ENCODE assay signal across 7 cellular contexts in genomic region chr12:53299101-53299453, GRCh38. TPM values are rescaled to one million over a fixed set of nuclear protein-coding genes. Genes with fewer than 3 reads are reported as not detected.
DNase-seq lines count a peak whose midpoint lies in the region; ATAC-seq and TF ChIP-seq lines count a peak whose summit lies in the region.

No MANE protein-coding gene starts in this region.

- H3K4me3 ChIP-seq in SU-DHL-6 (ENCODE audit: insufficient read depth, low read length, poor library complexity, severe bottlenecking) (no peak overlapping the region), colonic mucosa (peak overlapping the region; percentile 81), mesendoderm (ENCODE audit: low read length) (no peak overlapping the region), suprapubic skin (peak overlapping the region; percentile 63), H7 (ENCODE audit: insufficient read depth, low read depth, low read length) (no peak overlapping the region)

- H3F3A ChIP-seq in SU-DHL-6 (ENCODE audit: insufficient read depth): peaks cover 19% of the 10 kb centered on the region

- H2BK5ac ChIP-seq in mesendoderm (ENCODE audit: low read length): no peak overlapping the region

- intact Hi-C loops in colonic mucosa (cut with DNase I): no loop called here

- H3K23ac ChIP-seq in mesendoderm (ENCODE audit: low read length): no peak overlapping the region

- H3K4me2 ChIP-seq in SU-DHL-6 (ENCODE audit: low read depth, low read length, poor library complexity, severe bottlenecking): peak overlapping the region; percentile 35
- no peak overlapping the region for H3K4me2 ChIP-seq in mesendoderm (ENCODE audit: low read length)

- H3K36me3 ChIP-seq in SU-DHL-6 (ENCODE audit: low read length) (no peaks in the 10 kb centered on the region), colonic mucosa (no peaks in the 10 kb centered on the region), mesendoderm (ENCODE audit: control insufficient read depth, insufficient read depth, low read length) (peaks cover 2% of the 10 kb centered on the region), suprapubic skin (peaks cover 27% of the 10 kb centered on the region), H7 (replicated peaks; ENCODE audit: control insufficient read depth, insufficient read depth, low read length) (peaks cover 21% of the 10 kb centered on the region)

- no peak overlapping the region for H2BK120ac ChIP-seq in mesendoderm (ENCODE audit: low read depth, low read length)

- TF ChIP-seq POLR2A in suprapubic skin (IDR thresholded peaks at IDR 0.05): no peak

- no peak overlapping the region for H2BK15ac ChIP-seq in mesendoderm (replicated peaks; ENCODE audit: low read depth)

- H3K79me1 ChIP-seq in mesendoderm (ENCODE audit: low read length): peaks cover 19% of the 10 kb centered on the region

- no peaks in the 10 kb centered on the region for H3K9me2 ChIP-seq in SU-DHL-6 (replicated peaks; ENCODE audit: insufficient read depth, low read length)

- no peaks in the 10 kb centered on the region for H3K27me3 ChIP-seq in SU-DHL-6 (ENCODE audit: low read length)
- no peaks in the 10 kb centered on the region for H3K27me3 ChIP-seq in colonic mucosa
- no peaks in the 10 kb centered on the region for H3K27me3 ChIP-seq in mesendoderm (ENCODE audit: insufficient read depth, low read length, poor library complexity)
- H3K27me3 ChIP-seq in suprapubic skin: no peaks in the 10 kb centered on the region
- H3K27me3 ChIP-seq in H7 (ENCODE audit: control insufficient read depth, insufficient read depth, low read length): no peaks in the 10 kb centered on the region

- WGBS in mesendoderm (ENCODE audit: extremely low coverage, insufficient coverage, low lambda C conversion rate): no CpG with 5 or more reads among the region's 5 CpGs
- 48% methylated on average over 5 of the region's 5 CpGs for WGBS in suprapubic skin

- H3K9me3 ChIP-seq in SU-DHL-6 (ENCODE audit: insufficient read depth, low read length): no peaks in the 10 kb centered on the region
- H3K9me3 ChIP-seq in colonic mucosa: no peaks in the 10 kb centered on the region
- H3K9me3 ChIP-seq in suprapubic skin: no peaks in the 10 kb centered on the region

- DNase-seq in colonic mucosa (no peak), mesendoderm (peak; percentile 90), suprapubic skin (ENCODE audit: low spot score in 2 of 2) (no peak), H7 (no peak)

- H4K5ac ChIP-seq in mesendoderm (ENCODE audit: low read length): no peak overlapping the region

- H3K56ac ChIP-seq in mesendoderm (ENCODE audit: low read length): no peak overlapping the region

- H2AFZ ChIP-seq in SU-DHL-6 (ENCODE audit: low read depth, low read length, severe bottlenecking): no peak overlapping the region

- H3K79me2 ChIP-seq in SU-DHL-6 (ENCODE audit: insufficient read depth, low read length) (peaks cover 28% of the 10 kb centered on the region), mesendoderm (ENCODE audit: control insufficient read depth, insufficient read depth, low read length) (peaks cover 23% of the 10 kb centered on the region)

- ATAC-seq in HG03175 (IDR thresholded peaks at IDR 0.05; ENCODE audit: unreplicated experiment): peak; percentile 23
- no peak for ATAC-seq in GM21737 (IDR thresholded peaks at IDR 0.05; ENCODE audit: unreplicated experiment)

- H3K18ac ChIP-seq in mesendoderm (ENCODE audit: low read length): no peak overlapping the region

- no peak overlapping the region for H3K4ac ChIP-seq in mesendoderm (ENCODE audit: low read depth, low read length)

- no peak for TF ChIP-seq CTCF in SU-DHL-6 (IDR thresholded peaks at IDR 0.05; ENCODE audit: insufficient read depth, low read length, poor library complexity, severe bottlenecking)
- no peak for TF ChIP-seq CTCF in colonic mucosa (IDR thresholded peaks at IDR 0.05)
- TF ChIP-seq CTCF in suprapubic skin (IDR thresholded peaks at IDR 0.05): no peak

- 0 out of 2 replicates have a peak overlapping the region, but pooled peaks have one; percentile 12 for H3K27ac ChIP-seq in SU-DHL-6 (ENCODE audit: low read depth, low read length)
- H3K27ac ChIP-seq in colonic mucosa: peak overlapping the region; percentile 83
- H3K27ac ChIP-seq in mesendoderm (ENCODE audit: low read depth, low read length): no peak overlapping the region
- H3K27ac ChIP-seq in suprapubic skin: peak overlapping the region; percentile 81

- H2AK5ac ChIP-seq in mesendoderm (ENCODE audit: low read length): no peak overlapping the region

- H3K4me1 ChIP-seq in colonic mucosa (peaks cover 13% of the 10 kb centered on the region), mesendoderm (ENCODE audit: control insufficient read depth, low read depth, low read length) (peaks cover 7% of the 10 kb centered on the region), suprapubic skin (peaks cover 75% of the 10 kb centered on the region)

- H4K8ac ChIP-seq in mesendoderm (ENCODE audit: low read depth, low read length): no peak overlapping the region

- TF ChIP-seq EP300 in suprapubic skin (IDR thresholded peaks at IDR 0.05): no peak

- peak overlapping the region; percentile 73; the same call in 1 of the 2 replicates for H3K9ac ChIP-seq in SU-DHL-6 (ENCODE audit: low read length)
- peak overlapping the region; percentile 41 to 90 for H3K9ac ChIP-seq in colonic mucosa (ENCODE audit: low read depth in 2 of 2, low read length in 2 of 2)
- no peak overlapping the region for H3K9ac ChIP-seq in mesendoderm (ENCODE audit: low read length)

- no peaks in the 10 kb centered on the region for H4K20me1 ChIP-seq in SU-DHL-6 (ENCODE audit: low read depth, low read length)

RNA-seq across cellular contexts. Expression of gene MYG1, which starts 0.4 kb away (rescaled TPM):
- total RNA-seq in colonic mucosa (10 to 100 TPM; 37.4 to 60.6 TPM), suprapubic skin (10 to 100 TPM; 38.2 to 54.6 (median 46.3) TPM)
- 90.2 TPM for polyA plus RNA-seq in mesendoderm (2013, experiment 1 of 2)
- polyA plus RNA-seq in mesendoderm (2013, experiment 2 of 2): 93.0 TPM
- total RNA-seq in H7 (2014; rRNA removed; shearing (Covaris generic)): 74.2 and 98.0 TPM in 2 replicates

RNA-seq across cellular contexts. Expression of gene PFDN5, which starts 3.7 kb away (rescaled TPM):
- total RNA-seq in colonic mucosa (100 to 1,000 TPM; 247 to 305 TPM), suprapubic skin (100 to 1,000 TPM; 457 to 612 (median 511) TPM)
- polyA plus RNA-seq in mesendoderm (2013, experiment 1 of 2): 277 TPM
- polyA plus RNA-seq in mesendoderm (2013, experiment 2 of 2): 277 TPM
- 242 and 304 TPM in 2 replicates for total RNA-seq in H7 (2014; rRNA removed; shearing (Covaris generic))

RNA-seq across cellular contexts. Expression of gene AAAS, which starts 22.3 kb away (rescaled TPM):
- 10 to 100 TPM; 36.4 to 61.4 TPM for total RNA-seq in colonic mucosa
- 45.2 TPM for polyA plus RNA-seq in mesendoderm (2013, experiment 1 of 2)
- polyA plus RNA-seq in mesendoderm (2013, experiment 2 of 2): 44.8 TPM
- 10 to 100 TPM; 35.9 to 72.9 (median 52.5) TPM for total RNA-seq in suprapubic skin
- 131 and 137 TPM in 2 replicates for total RNA-seq in H7 (2014; rRNA removed; shearing (Covaris generic))

RNA-seq across cellular contexts. Expression of gene ESPL1, which starts 31.0 kb away (rescaled TPM):
- 10 to 100 TPM in 1 of 2 donors, 1 to 10 TPM in 1; 9.6 to 34.6 TPM for total RNA-seq in colonic mucosa
- polyA plus RNA-seq in mesendoderm (2013, experiment 1 of 2): 16.8 TPM
- 15.4 TPM for polyA plus RNA-seq in mesendoderm (2013, experiment 2 of 2)
- total RNA-seq in suprapubic skin: 10 to 100 TPM in 1 of 4 donors, 1 to 10 TPM in 3; 5.7 to 10.6 (median 6.1) TPM
- 43.6 and 46.2 TPM in 2 replicates for total RNA-seq in H7 (2014; rRNA removed; shearing (Covaris generic))

RNA-seq across cellular contexts. Expression of gene SP7, which starts 37.1 kb away (rescaled TPM):
- total RNA-seq in colonic mucosa (not detected), suprapubic skin (not detected)
- 0.10 TPM for polyA plus RNA-seq in mesendoderm (2013, experiment 1 of 2)
- polyA plus RNA-seq in mesendoderm (2013, experiment 2 of 2): 0.04 TPM
- total RNA-seq in H7 (2014; rRNA removed; shearing (Covaris generic)): 0.14 and 0.44 TPM in 2 replicates

Comparison
In these comparisons a context has a peak if more than half of its experiments do, and no peak if none do; other contexts are left out.
1. H3K4me3 ChIP-seq: peak in colonic mucosa (single experiment) and suprapubic skin (single experiment); none in SU-DHL-6 (single experiment), mesendoderm (single experiment) and H7 (single experiment).